In the genomic region with DNA sequence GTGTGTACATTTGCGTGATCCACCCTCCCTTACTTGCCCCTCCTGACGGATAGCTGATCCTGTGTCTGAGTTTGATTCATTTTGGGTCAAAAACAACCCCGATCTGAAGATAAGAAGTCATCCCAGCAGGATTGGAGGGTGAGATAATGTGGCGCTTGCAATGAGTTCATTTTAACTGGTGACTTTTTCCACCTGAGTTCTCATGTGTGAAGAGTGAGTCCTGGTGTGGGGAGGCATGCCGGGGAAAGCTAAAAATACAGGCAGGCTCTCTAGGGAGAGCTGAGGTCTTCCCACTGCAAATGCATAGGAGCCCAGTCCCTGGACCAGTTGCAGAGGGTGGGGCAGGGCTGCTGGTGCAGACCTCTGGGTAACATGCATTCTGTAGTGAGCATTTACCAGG, we compare ENCODE assay signal across 23 cellular contexts. TPM values are rescaled to one million over a fixed set of nuclear protein-coding genes. Genes with fewer than 3 reads are reported as not detected.
DNase-seq lines count a peak whose midpoint lies in the region; ATAC-seq and TF ChIP-seq lines count a peak whose summit lies in the region.
"Had no signal": no experiment of that assay in that cellular context is flagged by ENCODE, and none has a peak within 500 bp of the region (broad histone marks: within the 10 kb centered on the region; RNA-seq: fewer than 3 reads in every experiment).

No MANE protein-coding gene starts in this region.

- no peak overlapping the region for H3K4me3 ChIP-seq in epithelial cell of proximal tubule (ENCODE audit: low read depth, low read length)
- H3K4me3 ChIP-seq in trophoblast cell (ENCODE audit: low read depth, low read length) = no peak overlapping the region
- H3K4me3 ChIP-seq: Peyer's patch, SJSA1 had no signal

- no peak overlapping the region for H2AFZ ChIP-seq in trophoblast cell (ENCODE audit: insufficient read depth, low read length, poor library complexity)

- no peaks in the 10 kb centered on the region for H3K27me3 ChIP-seq in trophoblast cell (ENCODE audit: insufficient read depth, low read length)
- H3K27me3 ChIP-seq: Peyer's patch had no signal

- no peaks in the 10 kb centered on the region for H3K36me3 Mint-ChIP-seq in activated naive CD4-positive, alpha-beta T cell treated with anti-CD3 and anti-CD28 coated beads, Interleukin-2, amount 50 U/mL, for 72 hours

- no peak overlapping the region for H4K91ac ChIP-seq in trophoblast cell (ENCODE audit: low read depth, low read length)

- H3K9ac ChIP-seq in trophoblast cell (ENCODE audit: low read length) = peak overlapping the region; percentile 19

- H2BK120ac ChIP-seq in trophoblast cell (ENCODE audit: insufficient read depth, low read length, poor library complexity) = no peak overlapping the region

- ATAC-seq in activated naive CD4-positive, alpha-beta T cell treated with anti-CD3 and anti-CD28 coated beads, Interleukin-2, amount 50 U/mL, for 72 hours = no peak
- ATAC-seq: HepG2 had no signal

- no peak overlapping the region for H3K27ac Mint-ChIP-seq in activated naive CD4-positive, alpha-beta T cell treated with anti-CD3 and anti-CD28 coated beads, Interleukin-2, amount 50 U/mL, for 72 hours
- H3K27ac Mint-ChIP-seq: HFFc6 had no signal

- H3K9me3 Mint-ChIP-seq in activated naive CD4-positive, alpha-beta T cell treated with anti-CD3 and anti-CD28 coated beads, Interleukin-2, amount 50 U/mL, for 72 hours = no peaks in the 10 kb centered on the region
- H3K9me3 Mint-ChIP-seq: HFFc6 had no signal

- no peak for TF ChIP-seq RAD21 in Ishikawa (IDR thresholded peaks at IDR 0.05; ENCODE audit: low read depth)

- H2AK5ac ChIP-seq in trophoblast cell (ENCODE audit: low read length) = no peak overlapping the region

- H3K14ac ChIP-seq in trophoblast cell (ENCODE audit: low read length) = no peak overlapping the region

- H3K18ac ChIP-seq in trophoblast cell (ENCODE audit: low read length) = no peak overlapping the region

- H3K79me2 ChIP-seq in trophoblast cell (ENCODE audit: control insufficient read depth, insufficient read depth, low read length, poor library complexity) = no peaks in the 10 kb centered on the region

- H3K36me3 ChIP-seq in trophoblast cell (ENCODE audit: control insufficient read depth in 1 of 2, insufficient read depth in 2 of 2, low read length in 2 of 2) = no peaks in the 10 kb centered on the region
- H3K36me3 ChIP-seq: Peyer's patch, SJSA1 had no signal

- no peak overlapping the region for H3K23ac ChIP-seq in trophoblast cell (ENCODE audit: low read length)

- WGBS in trophoblast cell (ENCODE audit: extremely low coverage, insufficient coverage, insufficient read length) = no CpG with 5 or more reads among the region's 5 CpGs

- H3K9me3 ChIP-seq in trophoblast cell (ENCODE audit: insufficient read depth, low read depth, low read length) = no peaks in the 10 kb centered on the region
- H3K9me3 ChIP-seq: Peyer's patch, SJSA1 had no signal

- in situ Hi-C loops in ACHN (cut with HindIII; ENCODE audit: low pct_ligation_motif_present, low pct_unique_long_range_greater_than_20kb, low sequenced_read_pairs) = no loop called here

- H3K4ac ChIP-seq in trophoblast cell (ENCODE audit: low read depth, low read length) = no peak overlapping the region

- no peak overlapping the region for H2BK5ac ChIP-seq in trophoblast cell (ENCODE audit: low read depth, low read length, poor library complexity)

- H2BK12ac ChIP-seq in trophoblast cell (ENCODE audit: low read length) = no peak overlapping the region

- no peak for TF ChIP-seq CTCF in epithelial cell of proximal tubule (conservative IDR thresholded peaks at IDR 0.05; ENCODE audit: low read depth, low read length)

- no peak overlapping the region for H3K4me2 ChIP-seq in trophoblast cell (ENCODE audit: low read length)

- H4K12ac ChIP-seq in trophoblast cell (ENCODE audit: low read depth, low read length) = no peak overlapping the region

- no peak for TF ChIP-seq EP300 in Ishikawa (IDR thresholded peaks at IDR 0.05; ENCODE audit: borderline replicate concordance)

- no peak overlapping the region for H3K27ac ChIP-seq in trophoblast cell (ENCODE audit: low read depth, low read length)
- H3K27ac ChIP-seq: HL-60, Peyer's patch, SJSA1 had no signal

- no peaks in the 10 kb centered on the region for H3K4me1 ChIP-seq in trophoblast cell (ENCODE audit: control insufficient read depth in 1 of 2, insufficient read depth in 2 of 2, low read length in 2 of 2)
- H3K4me1 ChIP-seq: Peyer's patch, SJSA1 had no signal

- H3K79me1 ChIP-seq in trophoblast cell (ENCODE audit: low read length) = no peaks in the 10 kb centered on the region

- DNase-seq in ACHN (peak; percentile 8), epithelial cell of proximal tubule (ENCODE audit: low read depth) (peak; percentile 27), trophoblast cell (no peak), NCI-H1930 (lab: John Stamatoyannopoulos, UW) (no peak), cerebellar nuclear complex (lab: John Stamatoyannopoulos, UW) (no peak), NCI-H748 treated with DMSO at 0.1 percent for 48 hours (lab: John Stamatoyannopoulos, UW) (no peak)
- no peak for DNase-seq in activated naive CD4-positive, alpha-beta T cell treated with anti-CD3 and anti-CD28 coated beads, Interleukin-2, amount 50 U/mL, for 72 hours (ENCODE audit: low spot score in 2 of 2)
- DNase-seq: 8988T, EL, H7, HFFc6, KBM-7, NCI-H1092, NCI-H1436, NCI-H187 treated with DMSO at 0.1 percent for 48 hours, NCI-H524 treated with DMSO at 0.1 percent for 48 hours, Peyer's patch had no signal

- H4K8ac ChIP-seq in trophoblast cell (ENCODE audit: low read depth, low read length) = no peak overlapping the region

TF ChIP-seq in Ishikawa, 13 proteins besides CTCF, POLR2A, EP300 and RAD21:
- TF ChIP-seq ZBTB7A (IDR thresholded peaks at IDR 0.05; ENCODE audit: low read depth) (no peak), TCF12 (IDR thresholded peaks at IDR 0.05; ENCODE audit: low read depth) (0 out of 2 replicates have a peak, but pooled peaks have one; percentile 23)
- TF ChIP-seq, protein P1, sequence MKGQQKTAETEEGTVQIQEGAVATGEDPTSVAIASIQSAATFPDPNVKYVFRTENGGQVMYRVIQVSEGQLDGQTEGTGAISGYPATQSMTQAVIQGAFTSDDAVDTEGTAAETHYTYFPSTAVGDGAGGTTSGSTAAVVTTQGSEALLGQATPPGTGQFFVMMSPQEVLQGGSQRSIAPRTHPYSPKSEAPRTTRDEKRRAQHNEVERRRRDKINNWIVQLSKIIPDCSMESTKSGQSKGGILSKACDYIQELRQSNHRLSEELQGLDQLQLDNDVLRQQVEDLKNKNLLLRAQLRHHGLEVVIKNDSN (IDR thresholded peaks at IDR 0.05) = no peak

RNA-seq across cellular contexts. Expression of a gene that starts 35.7 kb away (rescaled TPM):
- not detected in 2 replicates for total RNA-seq in epithelial cell of proximal tubule
- 0.19 and 0.25 TPM in 2 replicates for polyA plus RNA-seq in trophoblast cell (2013)
- total RNA-seq in activated naive CD4-positive, alpha-beta T cell treated with anti-CD3 and anti-CD28 coated beads, Interleukin-2, amount 50 U/mL, for 72 hours = not detected
- total RNA-seq: H7, HFFc6, OCI-LY7, Peyer's patch, SJSA1 had no signal
- polyA plus RNA-seq: AG04450 had no signal

Comparison
In these comparisons a context has a peak if more than half of its experiments do, and no peak if none do; other contexts are left out.
1. DNase-seq: peak in ACHN (single experiment) and epithelial cell of proximal tubule (single experiment); none in trophoblast cell (0 of 2), activated naive CD4-positive, alpha-beta T cell treated with anti-CD3 and anti-CD28 coated beads, Interleukin-2, amount 50 U/mL, for 72 hours (0 of 2), NCI-H1930 (0 of 2), cerebellar nuclear complex (0 of 2) and NCI-H748 treated with DMSO at 0.1 percent for 48 hours (single experiment).